In the genomic region with DNA sequence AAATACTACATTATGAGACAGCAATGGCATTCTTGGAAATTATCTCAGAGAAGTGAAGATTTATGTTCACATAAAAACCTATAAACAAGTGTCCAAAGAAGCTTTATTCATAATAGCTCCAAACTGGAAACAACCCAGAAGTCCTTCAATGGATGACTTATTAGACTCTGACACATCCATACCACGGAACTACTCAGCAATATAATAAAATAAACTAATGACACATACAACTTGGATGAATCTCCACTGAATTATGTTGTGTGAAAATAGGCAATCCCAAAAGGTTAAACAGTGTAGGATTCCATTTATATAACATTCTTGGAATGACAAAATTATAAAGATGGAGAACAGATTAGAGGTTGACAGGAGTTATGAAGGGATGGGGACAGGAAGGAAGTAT, we compare ENCODE assay signal across 19 cellular contexts.
DNase-seq lines count a peak whose midpoint lies in the region; ATAC-seq, FAIRE-seq and TF ChIP-seq lines count a peak whose summit lies in the region.
"Had no signal": no experiment of that assay in that cellular context is flagged by ENCODE, and none has a peak within 500 bp of the region (broad histone marks: within the 10 kb centered on the region; RNA-seq: fewer than 3 reads in every experiment).

No MANE protein-coding gene starts in this region.

- no peak overlapping the region for H3K27ac ChIP-seq in osteoblast (ENCODE audit: low read depth, low read length)
- H3K27ac ChIP-seq: coronary artery, stomach had no signal

- no peak overlapping the region for H2AFZ ChIP-seq in osteoblast (ENCODE audit: low read length)

- no peak for TF ChIP-seq CTCF in osteoblast (IDR thresholded peaks at IDR 0.05; ENCODE audit: extremely low read depth, low read depth, low read length)

- peaks cover 7% of the 10 kb centered on the region for H3K4me1 ChIP-seq in osteoblast (ENCODE audit: insufficient read depth, low read length)
- H3K4me1 ChIP-seq: Caco-2, stomach had no signal

- H3K27me3 ChIP-seq in osteoblast (ENCODE audit: insufficient read depth, low read length) = no peaks in the 10 kb centered on the region
- H3K27me3 ChIP-seq: stomach had no signal

- H3K79me2 ChIP-seq in osteoblast (ENCODE audit: insufficient read depth, low read length) = no peaks in the 10 kb centered on the region

- H3K36me3 ChIP-seq in osteoblast (ENCODE audit: insufficient read depth, low read length) = no peaks in the 10 kb centered on the region
- H3K36me3 ChIP-seq: stomach had no signal

- ATAC-seq in GM21526 (IDR thresholded peaks at IDR 0.05; ENCODE audit: low FRiP score, unreplicated experiment) (no peak), GM21717 (IDR thresholded peaks at IDR 0.05; ENCODE audit: unreplicated experiment) (no peak), GM18907 (IDR thresholded peaks at IDR 0.05; ENCODE audit: unreplicated experiment) (no peak)
- ATAC-seq: left colon; naive thymus-derived CD4-positive, alpha-beta T cell; sciatic nerve had no signal

- H4K20me1 ChIP-seq in osteoblast (ENCODE audit: insufficient read depth, low read length) = no peaks in the 10 kb centered on the region

- H3K4me2 ChIP-seq in osteoblast (ENCODE audit: insufficient read depth, low read length) = no peak overlapping the region

- no peaks in the 10 kb centered on the region for H3K9me3 ChIP-seq in osteoblast (ENCODE audit: low read depth, low read length)
- H3K9me3 ChIP-seq: Caco-2 had no signal

- FAIRE-seq in RCC 7860 (lab: Jason Lieb, UNC) = peak; percentile 100

- no peak overlapping the region for H3K4me3 ChIP-seq in osteoblast (ENCODE audit: insufficient read depth, low read length)
- H3K4me3 ChIP-seq: coronary artery, stomach had no signal

- peak; percentile 91 for DNase-seq in EH (ENCODE audit: low read depth)
- peak; percentile 94 for DNase-seq in RCC 7860 (ENCODE audit: low spot score)
- DNase-seq in fibroblast of gingiva (ENCODE audit: low read depth) = peak; percentile 42
- DNase-seq in osteoblast (ENCODE audit: insufficient read length, low spot score, missing footprints) = peak; percentile 49
- DNase-seq in 8988T = no peak
- DNase-seq: activated B cell treated with CpG ODN at 0.5 μM for 24 hours; activated CD8-positive, alpha-beta memory T cell treated with anti-CD3 and anti-CD28 coated beads, Interleukin-2, amount 50 U/mL, for 48 hours; activated naive CD8-positive, alpha-beta T cell treated with anti-CD3 and anti-CD28 coated beads for 36 hours; Caco-2; Karpas-422; left colon; naive thymus-derived CD4-positive, alpha-beta T cell; NCI-H2029 treated with DMSO at 0.1 percent for 48 hours; stomach had no signal
